In the genomic region with DNA sequence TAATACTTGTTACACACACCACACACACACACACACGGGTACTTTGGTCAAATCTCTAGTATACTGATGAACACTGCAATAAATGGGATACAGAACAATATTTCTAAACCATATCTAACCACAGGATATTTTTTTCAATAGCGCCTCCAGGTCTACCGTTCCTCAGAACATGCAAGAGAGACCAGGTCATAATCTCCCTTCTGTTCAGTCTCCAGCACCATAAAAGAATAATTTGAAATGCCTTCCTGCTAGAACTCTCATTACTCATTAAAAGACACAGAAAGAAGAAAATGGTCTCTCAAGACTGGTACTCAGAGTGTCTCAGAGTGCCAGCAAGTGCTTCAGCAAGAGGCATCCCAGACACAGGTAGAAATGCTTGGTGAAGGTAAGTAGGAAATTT, we compare ENCODE assay signal across 17 cellular contexts. TPM values are rescaled to one million over a fixed set of nuclear protein-coding genes. Genes with fewer than 3 reads are reported as not detected.
A peak's percentile ranks its signal among the peaks of the same experiment; 100 is the strongest.
DNase-seq lines count a peak whose midpoint lies in the region; ATAC-seq and TF ChIP-seq lines count a peak whose summit lies in the region.
"Had no signal": no experiment of that assay in that cellular context is flagged by ENCODE, and none has a peak within 500 bp of the region (broad histone marks: within the 10 kb centered on the region; RNA-seq: fewer than 3 reads in every experiment).

No MANE protein-coding gene starts in this region.

- TF ChIP-seq RAD21 in SK-N-SH (IDR thresholded peaks at IDR 0.05; ENCODE audit: low read length): no peak

- H3K4me3 ChIP-seq in mucosa of descending colon (no peak overlapping the region), SK-N-SH (ENCODE audit: low read depth in 2 of 2, low read length in 1 of 2) (no peak overlapping the region), SJCRH30 (no peak overlapping the region), Caco-2 (ENCODE audit: low read depth, low read length) (no peak overlapping the region)
- H3K4me3 ChIP-seq: HAP-1 had no signal

- POLR2A ChIA-PET in SK-N-SH (lab: Yijun Ruan, JAX): no interaction called here
- POLR2A ChIA-PET in Caco-2 (lab: Charles Lee): no interaction called here

- no peak overlapping the region for H3K4me2 ChIP-seq in SK-N-SH

- no peaks in the 10 kb centered on the region for H3K79me2 ChIP-seq in SK-N-SH (ENCODE audit: insufficient read depth)

- H3K27ac ChIP-seq in KOPT-K1 (ENCODE audit: low read depth, low read length, poor library complexity, severe bottlenecking): peak overlapping the region; percentile 40
- H3K27ac ChIP-seq in SK-N-SH (ENCODE audit: low read depth in 2 of 2, low read length in 1 of 2): no peak overlapping the region
- H3K27ac ChIP-seq in SJCRH30: no peak overlapping the region
- H3K27ac ChIP-seq: HL-60 had no signal

- no peak for TF ChIP-seq EP300 in SK-N-SH (IDR thresholded peaks at IDR 0.05; ENCODE audit: borderline replicate concordance in 1 of 2, low read depth in 1 of 2, low read length in 1 of 2)

- no peaks in the 10 kb centered on the region for H4K20me1 ChIP-seq in SK-N-SH (ENCODE audit: insufficient read depth)

- peaks cover 40% of the 10 kb centered on the region for H3K4me1 ChIP-seq in mucosa of descending colon (ENCODE audit: low read depth)
- H3K4me1 ChIP-seq in SK-N-SH (ENCODE audit: control insufficient read depth in 1 of 2, insufficient read depth in 2 of 2, low read depth in 1 of 2, low read length in 1 of 2): peaks cover 0 to 11% of the 10 kb centered on the region in 2 experiments; a peak in 2 of 4 replicates
- H3K4me1 ChIP-seq in SJCRH30: peaks cover 14% of the 10 kb centered on the region
- peaks cover 19% of the 10 kb centered on the region; the same call in 1 of the 2 replicates for H3K4me1 ChIP-seq in Caco-2

- no peak overlapping the region for H2AFZ ChIP-seq in SK-N-SH (ENCODE audit: low read depth)

- intact Hi-C loops in mucosa of descending colon (cut with DNase I, micrococcal nuclease): loop anchor here (5.0 to 10.0 kb wide), 2 partner anchors 204 to 286 kb away; no protein-coding TSS in a partner anchor
- intact Hi-C loops in Caco-2 (cut with micrococcal nuclease; ENCODE audit: unreplicated experiment): loop anchor here (1.0 to 5.0 kb wide), 2 partner anchors 11 to 111 kb away; no protein-coding TSS in a partner anchor

- CTCF ChIA-PET in SK-N-SH (lab: Yijun Ruan, JAX): interaction anchor here (2.6 to 6.9 kb wide), 3 partner anchors 294 to 769 kb away, joined by 8 to 82 read pairs (median 82); no protein-coding TSS in a partner anchor
- CTCF ChIA-PET in Caco-2 (lab: Charles Lee): no interaction called here

- H3K27me3 Mint-ChIP-seq in Caco-2 (ENCODE audit: insufficient read depth, unreplicated experiment): no peaks in the 10 kb centered on the region

- peaks cover 2% of the 10 kb centered on the region for H3F3A ChIP-seq in SK-N-SH (replicated peaks; ENCODE audit: insufficient read depth)

- H3K27me3 ChIP-seq in SK-N-SH (ENCODE audit: insufficient read depth) (no peaks in the 10 kb centered on the region), SJCRH30 (no peaks in the 10 kb centered on the region), Caco-2 (replicated peaks; ENCODE audit: control insufficient read depth, insufficient read depth, low read length) (no peaks in the 10 kb centered on the region)

- H3K36me3 Mint-ChIP-seq in Caco-2 (ENCODE audit: insufficient read depth, unreplicated experiment): peaks cover 5% of the 10 kb centered on the region
- H3K36me3 Mint-ChIP-seq: CD8-positive, alpha-beta memory T cell had no signal

- TF ChIP-seq CTCF in mucosa of descending colon (IDR thresholded peaks at IDR 0.05): no peak
- TF ChIP-seq CTCF in SK-N-SH (IDR thresholded peaks at IDR 0.05): no peak
- TF ChIP-seq CTCF in Caco-2 (IDR thresholded peaks at IDR 0.05; ENCODE audit: insufficient read depth in 1 of 2, low read depth in 1 of 2, low read length in 1 of 2, severe bottlenecking in 1 of 2, unreplicated experiment in 1 of 2): no peak

- H3K27ac Mint-ChIP-seq in Caco-2 (ENCODE audit: unreplicated experiment): no peak overlapping the region

- H3K36me3 ChIP-seq in KOPT-K1 (ENCODE audit: insufficient read depth, low read length): no peaks in the 10 kb centered on the region
- no peaks in the 10 kb centered on the region for H3K36me3 ChIP-seq in mucosa of descending colon (ENCODE audit: low read depth)
- no peaks in the 10 kb centered on the region for H3K36me3 ChIP-seq in SK-N-SH (replicated peaks in 1 of 2; ENCODE audit: control insufficient read depth in 1 of 2, insufficient read depth in 2 of 2, low read length in 1 of 2)
- no peaks in the 10 kb centered on the region for H3K36me3 ChIP-seq in SJCRH30
- H3K36me3 ChIP-seq in Caco-2 (ENCODE audit: control insufficient read depth, insufficient read depth, low read length): no peaks in the 10 kb centered on the region
- H3K36me3 ChIP-seq: HAP-1 had no signal

- peaks cover 20% of the 10 kb centered on the region for H3K9me3 Mint-ChIP-seq in Caco-2 (ENCODE audit: unreplicated experiment)

- H3K9ac ChIP-seq in SK-N-SH: no peak overlapping the region

- H3K4me1 Mint-ChIP-seq in Caco-2 (ENCODE audit: low read depth, unreplicated experiment): peaks cover 20% of the 10 kb centered on the region

- no peak overlapping the region for H3K4me3 Mint-ChIP-seq in Caco-2 (ENCODE audit: unreplicated experiment)
- H3K4me3 Mint-ChIP-seq: CD8-positive, alpha-beta memory T cell had no signal

- DNase-seq in amniotic epithelial cell (ENCODE audit: low read depth) (peak; percentile 38), mucosa of descending colon (no peak), HUDEP-2 (lab: John Stamatoyannopoulos, UW; ENCODE audit: unreplicated experiment in 76 of 76) (no peak), SK-N-SH (no peak), SJCRH30 (no peak), Caco-2 (no peak)
- DNase-seq: C1 segment of cervical spinal cord; CD8-positive, alpha-beta memory T cell; NCI-H1105; NCI-H2081; NCI-H748 treated with DMSO at 0.1 percent for 48 hours; SHP77 had no signal

- BruUV-seq in Caco-2 (replicated peaks; lab: Mats Ljungman, UMichigan): no TSS peak

- H3K9me2 ChIP-seq in SK-N-SH: no peaks in the 10 kb centered on the region

- peaks cover 16% of the 10 kb centered on the region for H3K9me3 ChIP-seq in KOPT-K1 (ENCODE audit: insufficient read depth, low read length, poor library complexity, severe bottlenecking)
- no peaks in the 10 kb centered on the region for H3K9me3 ChIP-seq in mucosa of descending colon
- H3K9me3 ChIP-seq in SK-N-SH: no peaks in the 10 kb centered on the region
- peaks cover 5% of the 10 kb centered on the region; the same call in 1 of the 2 replicates for H3K9me3 ChIP-seq in SJCRH30 (replicated peaks)
- H3K9me3 ChIP-seq in Caco-2: no peaks in the 10 kb centered on the region
- H3K9me3 ChIP-seq: HAP-1 had no signal

- WGBS in SK-N-SH (ENCODE audit: low lambda C conversion rate): 90% methylated on average over 3 of the region's 3 CpGs

- ATAC-seq in mucosa of descending colon: peak; percentile 55
- ATAC-seq: SK-N-SH treated with all-trans-retinoic acid at 6 μM for 48 hours had no signal

TF ChIP-seq in SK-N-SH, 30 proteins besides CTCF, POLR2A, EP300 and RAD21:
- no peak for TF ChIP-seq YY1 (IDR thresholded peaks at IDR 0.05; ENCODE audit: low read depth)
- TF ChIP-seq RCOR1 (IDR thresholded peaks at IDR 0.05; ENCODE audit: low read length): no peak
- TF ChIP-seq ELF1 (IDR thresholded peaks at IDR 0.05): no peak
- TF ChIP-seq FOXM1 (IDR thresholded peaks at IDR 0.05; ENCODE audit: low read depth): no peak
- TF ChIP-seq TAF1 (IDR thresholded peaks at IDR 0.05; ENCODE audit: borderline replicate concordance, low read depth, low read length): no peak
- no peak for TF ChIP-seq CHD2 (IDR thresholded peaks at IDR 0.05; ENCODE audit: low read length, partially characterized antibody)
- TF ChIP-seq JUND (IDR thresholded peaks at IDR 0.05): no peak
- TF ChIP-seq RXRA (IDR thresholded peaks at IDR 0.05; ENCODE audit: borderline replicate concordance, low read depth): no peak
- TF ChIP-seq MXI1 (IDR thresholded peaks at IDR 0.05; ENCODE audit: low read depth, low read length): no peak
- TF ChIP-seq GATA2 (CRISPR knock-in tag; IDR thresholded peaks at IDR 0.05): no peak
- TF ChIP-seq, protein P1, sequence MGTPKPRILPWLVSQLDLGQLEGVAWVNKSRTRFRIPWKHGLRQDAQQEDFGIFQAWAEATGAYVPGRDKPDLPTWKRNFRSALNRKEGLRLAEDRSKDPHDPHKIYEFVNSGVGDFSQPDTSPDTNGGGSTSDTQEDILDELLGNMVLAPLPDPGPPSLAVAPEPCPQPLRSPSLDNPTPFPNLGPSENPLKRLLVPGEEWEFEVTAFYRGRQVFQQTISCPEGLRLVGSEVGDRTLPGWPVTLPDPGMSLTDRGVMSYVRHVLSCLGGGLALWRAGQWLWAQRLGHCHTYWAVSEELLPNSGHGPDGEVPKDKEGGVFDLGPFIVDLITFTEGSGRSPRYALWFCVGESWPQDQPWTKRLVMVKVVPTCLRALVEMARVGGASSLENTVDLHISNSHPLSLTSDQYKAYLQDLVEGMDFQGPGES (IDR thresholded peaks at IDR 0.05; ENCODE audit: low read depth, low read length): no peak
- no peak for TF ChIP-seq EZH2phosphoT487 (IDR thresholded peaks at IDR 0.05; ENCODE audit: borderline replicate concordance, low read depth)
- TF ChIP-seq, protein P2, sequence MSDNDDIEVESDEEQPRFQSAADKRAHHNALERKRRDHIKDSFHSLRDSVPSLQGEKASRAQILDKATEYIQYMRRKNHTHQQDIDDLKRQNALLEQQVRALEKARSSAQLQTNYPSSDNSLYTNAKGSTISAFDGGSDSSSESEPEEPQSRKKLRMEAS (IDR thresholded peaks at IDR 0.05; ENCODE audit: low read depth): no peak

RNA-seq across cellular contexts. Expression of a gene that starts 11.5 kb away (rescaled TPM):
- total RNA-seq in mucosa of descending colon (10 to 100 TPM; 37.4 to 89.1 (median 49.5) TPM), Caco-2 (2022) (16.9 and 23.7 TPM in 2 replicates)
- 2.6 and 4.4 TPM in 2 replicates for polyA plus RNA-seq in SK-N-SH (2012; rRNA removed)
- polyA plus RNA-seq in SK-N-SH (2012; cell fraction: cytosol; rRNA removed): 3.8 and 4.0 TPM in 2 replicates
- 2.8 and 4.4 TPM in 2 replicates for polyA plus RNA-seq in SK-N-SH (2012; cell fraction: nucleus; rRNA removed)
- total RNA-seq in SJCRH30 (2014; rRNA removed; shearing (Covaris generic)): 0.10 TPM in 1 of 2 replicates, not detected in the other
- total RNA-seq: OCI-LY7 had no signal

Comparison
In these comparisons a context has a peak if more than half of its experiments do, and no peak if none do; other contexts are left out.
1. RNA of a gene that starts 11.5 kb away (total RNA-seq): 37.4 to 89.1 TPM in mucosa of descending colon and 16.9 to 23.7 TPM in Caco-2; 0.10 TPM in SJCRH30; every median in the first group is over 10 times any median in the second.